ENCODE assay signal across 27 cellular contexts in genomic region chr5:172719211-172719610, GRCh38.
"Had no signal": no experiment of that assay in that cellular context is flagged by ENCODE, and none has a peak within 500 bp of the region (broad histone marks: within the 10 kb centered on the region; RNA-seq: fewer than 3 reads in every experiment).

No MANE protein-coding gene starts in this region.

- H3K36me3 Mint-ChIP-seq: memory B cell, natural killer cell had no signal

- H3K9me3 Mint-ChIP-seq: memory B cell; natural killer cell; stimulated activated effector memory CD8-positive, alpha-beta T cell treated with anti-CD3 and anti-CD28 coated beads, Interleukin-12 subunit alpha, Interleukin-12 subunit beta, amount 100 ng/mL, for 72 hours had no signal

- H2AFZ ChIP-seq: parathyroid adenoma had no signal

- H3K9ac ChIP-seq: parathyroid adenoma had no signal

- H3K4me3 Mint-ChIP-seq: memory B cell; natural killer cell; stimulated activated effector memory CD8-positive, alpha-beta T cell treated with anti-CD3 and anti-CD28 coated beads, Interleukin-12 subunit alpha, Interleukin-12 subunit beta, amount 100 ng/mL, for 72 hours had no signal

- H3K4me1 ChIP-seq: prostate gland had no signal

- DNase-seq: cerebellar nuclear complex; dorsolateral prefrontal cortex; effector CD4-positive, alpha-beta T cell; gastrocnemius medialis; head of caudate nucleus; natural killer cell; sigmoid colon; stimulated activated CD4-positive, alpha-beta T cell treated with anti-CD3 and anti-CD28 coated beads, Interleukin-2, amount 100 ng/mL, for 24 hours; stimulated activated CD4-positive, alpha-beta T cell treated with anti-CD3 and anti-CD28 coated beads, Interleukin-4, amount 100 ng/mL, for 24 hours; stimulated activated naive CD4-positive, alpha-beta T cell treated with Interleukin-2 at 50 U/mL for 16 hours; stomach; testis; tibial artery; upper lobe of left lung; uterus had no signal

- H3K79me2 ChIP-seq: parathyroid adenoma had no signal

- H3K9me3 ChIP-seq: esophagus muscularis mucosa, gastrocnemius medialis, neutrophil, prostate gland, right atrium auricular region, sigmoid colon, stomach, testis, tibial artery, upper lobe of left lung, uterus had no signal

- H3K27me3 ChIP-seq: dorsolateral prefrontal cortex, esophagus muscularis mucosa, gastrocnemius medialis, right atrium auricular region, sigmoid colon, stomach, testis, tibial artery, upper lobe of left lung, uterus had no signal

- FAIRE-seq: colon, keratinocyte had no signal

- H3K27ac ChIP-seq: dorsolateral prefrontal cortex, epithelial cell of prostate, esophagus muscularis mucosa, gastrocnemius medialis, neutrophil, parathyroid adenoma, prostate gland, right atrium auricular region, sigmoid colon, testis, uterus had no signal

- H3K36me3 ChIP-seq: esophagus muscularis mucosa, gastrocnemius medialis, neutrophil, prostate gland, right atrium auricular region, sigmoid colon, stomach, tibial artery, upper lobe of left lung, uterus had no signal

- H3K27ac Mint-ChIP-seq: memory B cell; natural killer cell; stimulated activated effector memory CD8-positive, alpha-beta T cell treated with anti-CD3 and anti-CD28 coated beads, Interleukin-12 subunit alpha, Interleukin-12 subunit beta, amount 100 ng/mL, for 72 hours had no signal

- H3K4me3 ChIP-seq: dorsolateral prefrontal cortex, esophagus muscularis mucosa, gastrocnemius medialis, lung, prostate gland, right atrium auricular region, sigmoid colon, stomach, testis, tibial artery, upper lobe of left lung, uterus had no signal

- ATAC-seq: gastrocnemius medialis; left lobe of liver; natural killer cell; stimulated activated effector memory CD8-positive, alpha-beta T cell treated with anti-CD3 and anti-CD28 coated beads, Interleukin-12 subunit alpha, Interleukin-12 subunit beta, amount 100 ng/mL, for 72 hours had no signal
